In the genomic region with DNA sequence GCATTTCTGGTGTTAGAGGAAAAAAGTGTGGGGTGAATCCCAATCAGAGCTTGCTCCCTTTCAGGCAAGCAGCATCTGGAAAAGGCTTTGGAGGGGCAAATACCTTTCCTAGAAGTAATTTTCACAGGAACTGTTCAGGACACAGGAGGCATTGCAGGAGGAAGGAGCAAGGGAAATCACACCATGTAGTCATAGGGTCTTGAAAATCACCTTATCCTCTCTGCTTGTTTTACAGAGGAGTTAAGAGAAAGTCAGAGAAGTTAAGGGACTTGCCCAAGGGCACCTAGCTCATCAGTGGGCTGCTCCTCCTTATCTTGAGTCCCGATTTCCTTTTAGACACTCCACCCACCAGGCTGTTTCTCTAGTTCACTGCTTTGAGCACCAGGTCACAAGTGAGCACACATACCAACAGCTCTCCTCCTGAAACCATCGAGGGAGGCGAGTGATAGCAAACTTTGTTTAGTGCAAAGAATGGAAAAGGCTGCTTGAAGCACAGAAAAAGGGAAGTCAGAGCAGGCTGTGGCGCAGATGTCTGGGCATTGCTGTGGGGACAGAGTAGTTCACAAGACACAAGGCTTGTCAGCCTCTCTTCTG, we compare ENCODE assay signal across 10 cellular contexts.
DNase-seq lines count a peak whose midpoint lies in the region; ATAC-seq and TF ChIP-seq lines count a peak whose summit lies in the region.
"Had no signal": no experiment of that assay in that cellular context is flagged by ENCODE, and none has a peak within 500 bp of the region (broad histone marks: within the 10 kb centered on the region; RNA-seq: fewer than 3 reads in every experiment).

No MANE protein-coding gene starts in this region.

- no peaks in the 10 kb centered on the region for H3K27me3 ChIP-seq in OCI-LY1 (ENCODE audit: insufficient read depth, low read length)

- ATAC-seq in HG02840 (IDR thresholded peaks at IDR 0.05; ENCODE audit: low FRiP score, unreplicated experiment) = peak; percentile 46

- no peaks in the 10 kb centered on the region for H3K9me2 ChIP-seq in OCI-LY1 (ENCODE audit: low read depth, low read length)

- peaks cover 12% of the 10 kb centered on the region; the same call in 1 of the 2 replicates for H3K9me3 ChIP-seq in OCI-LY1 (ENCODE audit: low read length)

- peaks cover 42% of the 10 kb centered on the region for H3K4me1 ChIP-seq in OCI-LY1 (ENCODE audit: insufficient read depth, low read length, severe bottlenecking)

- peak overlapping the region; percentile 72 for H3K4me2 ChIP-seq in OCI-LY1 (ENCODE audit: low read length)

- H4K20me1 ChIP-seq in OCI-LY1 (ENCODE audit: insufficient read depth, low read length) = no peaks in the 10 kb centered on the region

- peaks cover 5% of the 10 kb centered on the region; the same call in 1 of the 2 replicates for H3F3A ChIP-seq in OCI-LY1 (ENCODE audit: insufficient read depth, low read length)

- H3K79me2 ChIP-seq in OCI-LY1 (ENCODE audit: insufficient read depth, low read length) = no peaks in the 10 kb centered on the region

- H2AFZ ChIP-seq in OCI-LY1 (ENCODE audit: low read length) = no peak overlapping the region

- peak overlapping the region; percentile 43 for H3K4me3 ChIP-seq in OCI-LY1 (ENCODE audit: low read depth, low read length, poor library complexity, severe bottlenecking)
- H3K4me3 ChIP-seq: SK-N-MC had no signal

- peak overlapping the region; percentile 70 for H3K9ac ChIP-seq in OCI-LY1 (ENCODE audit: low read length)

- H3K27ac ChIP-seq in OCI-LY1 (ENCODE audit: low read depth, low read length, poor library complexity, severe bottlenecking) = peak overlapping the region; percentile 99
- H3K27ac ChIP-seq: C4-2B, SK-N-MC had no signal

- TF ChIP-seq CTCF in OCI-LY1 (IDR thresholded peaks at IDR 0.05; ENCODE audit: low read length) = no peak

- DNase-seq in activated T-cell treated with anti-CD3 and anti-CD28 coated beads for 48 hours (ENCODE audit: low read depth) (peak; percentile 18), NCI-H2081 (lab: John Stamatoyannopoulos, UW) (no peak), HPDE6-E6E7 (ENCODE audit: extremely low spot score) (no peak), inferior parietal cortex (ENCODE audit: extremely low spot score) (no peak)
- DNase-seq in activated T-cell treated with anti-CD3 and anti-CD28 coated beads, Interleukin-2, amount 50 U/mL, for 1 hour = no peak
- DNase-seq in stimulated activated CD8-positive, alpha-beta memory T cell treated with anti-CD3 and anti-CD28 coated beads, Interleukin-4, amount 100 ng/mL, for 48 hours = peak; percentile 52

- peaks cover 7% of the 10 kb centered on the region; the same call in 1 of the 2 replicates for H3K36me3 ChIP-seq in OCI-LY1 (ENCODE audit: insufficient read depth, low read length)

Comparison
In these comparisons a context has a peak if more than half of its experiments do, and no peak if none do; other contexts are left out.
1. DNase-seq: peak in activated T-cell treated with anti-CD3 and anti-CD28 coated beads for 48 hours (single experiment) and stimulated activated CD8-positive, alpha-beta memory T cell treated with anti-CD3 and anti-CD28 coated beads, Interleukin-4, amount 100 ng/mL, for 48 hours (single experiment); none in activated T-cell treated with anti-CD3 and anti-CD28 coated beads, Interleukin-2, amount 50 U/mL, for 1 hour (single experiment), NCI-H2081 (0 of 2), HPDE6-E6E7 (single experiment) and inferior parietal cortex (single experiment).